Comparison of ENCODE assay signal across 1 cellular context in genomic region chr7:28350610-28351009, GRCh38.
TF ChIP-seq lines count a peak whose summit lies in the region.

No MANE protein-coding gene starts in this region.

TF ChIP-seq in SK-N-SH treated with all-trans-retinoic acid at 6 μM for 48 hours, 23 proteins besides CTCF, POLR2A, EP300 and RAD21 (continued from another document):
- TF ChIP-seq PATZ1 (CRISPR knock-in tag; IDR thresholded peaks at IDR 0.05; ENCODE audit: borderline replicate concordance) (no peak), ZFP30 (CRISPR knock-in tag; IDR thresholded peaks at IDR 0.05) (no peak), TCF4 (CRISPR knock-in tag; IDR thresholded peaks at IDR 0.05; ENCODE audit: borderline replicate concordance) (no peak), CSRNP3 (CRISPR knock-in tag; IDR thresholded peaks at IDR 0.05) (no peak), ISL1 (CRISPR knock-in tag; IDR thresholded peaks at IDR 0.05) (no peak), TOX (CRISPR knock-in tag; IDR thresholded peaks at IDR 0.05; ENCODE audit: borderline replicate concordance) (no peak), ZFP3 (CRISPR knock-in tag; IDR thresholded peaks at IDR 0.05) (no peak), GLIS3 (CRISPR knock-in tag; IDR thresholded peaks at IDR 0.05) (no peak), ZNF565 (CRISPR knock-in tag; conservative IDR thresholded peaks at IDR 0.05; ENCODE audit: low read depth) (no peak)
TF ChIP-seq in SK-N-SH treated with all-trans-retinoic acid at 6 μM for 48 hours: peak in this region for 0.
